ENCODE assay signal across 27 cellular contexts in the genomic region with DNA sequence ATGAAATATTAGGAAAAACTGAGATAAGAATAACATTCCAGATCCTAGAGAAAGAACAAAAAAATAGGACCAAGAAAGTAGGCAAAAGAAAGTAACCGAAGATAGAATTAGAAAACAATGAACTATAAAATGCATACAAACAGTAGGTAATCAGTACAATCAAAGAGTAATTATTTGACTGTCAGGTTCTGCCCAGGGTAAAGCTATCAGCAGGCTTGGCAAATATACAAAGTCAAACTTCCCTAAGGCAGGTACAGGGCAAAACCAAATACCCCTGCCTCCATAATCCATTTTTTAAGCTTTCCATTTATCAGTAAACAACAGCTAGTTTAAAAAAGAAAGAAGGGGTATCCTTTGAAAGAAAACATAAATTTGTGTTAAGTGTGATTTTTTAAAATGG.
"Had no signal": no experiment of that assay in that cellular context is flagged by ENCODE, and none has a peak within 500 bp of the region (broad histone marks: within the 10 kb centered on the region; RNA-seq: fewer than 3 reads in every experiment).

No MANE protein-coding gene starts in this region.

- FAIRE-seq: astrocyte, bronchial epithelial cell had no signal

- DNase-seq: activated CD4-positive, alpha-beta T cell treated with anti-CD3 and anti-CD28 coated beads for 48 hours; activated CD4-positive, alpha-beta T cell treated with anti-CD3 and anti-CD28 coated beads, Interleukin-2, amount 50 U/mL, for 1 hour; activated CD4-positive, alpha-beta T cell treated with anti-CD3 and anti-CD28 coated beads, Interleukin-2, amount 50 U/mL, for 48 hours; activated CD8-positive, alpha-beta memory T cell treated with anti-CD3 and anti-CD28 coated beads for 24 hours; activated CD8-positive, alpha-beta T cell treated with anti-CD3 and anti-CD28 coated beads for 36 hours; activated effector memory CD4-positive, alpha-beta T cell treated with Interleukin-2 at 50 U/mL for 16 hours; activated gamma-delta T cell treated with Interleukin-2 at 50 U/mL for 16 hours; activated naive CD4-positive, alpha-beta T cell treated with anti-CD3 and anti-CD28 coated beads, Interleukin-2, amount 50 U/mL, for 16 hours; activated naive CD4-positive, alpha-beta T cell treated with Interleukin-2 at 50 U/mL for 16 hours; activated T-cell treated with anti-CD3 and anti-CD28 coated beads, Interleukin-2, amount 50 U/mL, for 4 hours; amniotic stem cell; anterior cingulate cortex; brain microvascular endothelial cell; effector CD4-positive, alpha-beta T cell; effector memory CD8-positive, alpha-beta T cell; foreskin melanocyte; head of caudate nucleus; T-helper 1 cell; T-helper 17 cell; T1000 had no signal

- ATAC-seq: activated CD4-positive, CD25-positive, alpha-beta regulatory T cell treated with anti-CD3 and anti-CD28 coated beads, Interleukin-2, amount 50 U/mL, for 24 hours; activated CD8-positive, alpha-beta T cell treated with anti-CD3 and anti-CD28 coated beads for 36 hours; activated T-cell treated with anti-CD3 and anti-CD28 coated beads, Interleukin-2, amount 50 U/mL, for 4 hours; activated T-helper 17 cell treated with anti-CD3 and anti-CD28 coated beads, Interleukin-2, amount 50 U/mL, for 72 hours; effector memory CD8-positive, alpha-beta T cell; T-helper 17 cell; WTC11 had no signal

- H3K27ac ChIP-seq: brain microvascular endothelial cell, coronary artery, esophagus muscularis mucosa had no signal

- H3K36me3 ChIP-seq: brain microvascular endothelial cell, esophagus muscularis mucosa had no signal

- H3K27me3 ChIP-seq: brain microvascular endothelial cell, esophagus muscularis mucosa had no signal

- H3K4me3 ChIP-seq: coronary artery, esophagus muscularis mucosa had no signal

- H3K9me3 ChIP-seq: esophagus muscularis mucosa had no signal
